ENCODE assay signal across 16 cellular contexts in the genomic region with DNA sequence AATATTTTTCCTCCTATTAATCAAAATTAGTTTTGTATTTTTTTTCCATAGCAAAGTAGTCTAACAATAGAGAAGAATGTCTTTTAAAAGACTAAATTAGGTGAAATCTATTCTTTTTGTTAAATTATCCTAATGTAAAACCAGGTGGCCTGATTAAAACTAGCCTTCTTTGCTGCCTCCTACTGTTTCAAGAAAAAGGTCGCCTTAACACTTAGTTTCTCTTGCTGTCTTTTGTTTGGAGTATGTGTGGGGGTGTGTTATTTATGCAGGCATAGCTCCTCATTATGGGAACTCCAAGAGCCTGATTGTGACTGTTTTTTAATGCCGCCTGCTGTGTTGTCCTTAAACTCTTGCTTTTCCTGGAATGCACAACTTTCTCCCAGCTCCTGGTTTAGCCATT.
DNase-seq lines count a peak whose midpoint lies in the region; TF ChIP-seq lines count a peak whose summit lies in the region.
"Had no signal": no experiment of that assay in that cellular context is flagged by ENCODE, and none has a peak within 500 bp of the region (broad histone marks: within the 10 kb centered on the region; RNA-seq: fewer than 3 reads in every experiment).

No MANE protein-coding gene starts in this region.

- no peak overlapping the region for H3K27ac ChIP-seq in WERI-Rb-1
- H3K27ac ChIP-seq: psoas muscle, SJCRH30 had no signal

- H3K4me3 Mint-ChIP-seq in osteocyte (ENCODE audit: unreplicated experiment), result no peak overlapping the region
- H3K4me3 Mint-ChIP-seq: activated CD4-positive, alpha-beta T cell treated with anti-CD3 and anti-CD28 coated beads, Interleukin-2, amount 10 ng/mL, durations not matched to agents 7 days and 5 days; activated T-cell treated with anti-CD3 and anti-CD28 coated beads, Interleukin-2, amount 50 U/mL, for 24 hours had no signal

- H3K27me3 Mint-ChIP-seq in osteocyte (ENCODE audit: unreplicated experiment), result no peaks in the 10 kb centered on the region
- H3K27me3 Mint-ChIP-seq: activated CD4-positive, alpha-beta T cell treated with anti-CD3 and anti-CD28 coated beads, Interleukin-2, amount 10 ng/mL, durations not matched to agents 7 days and 5 days; activated T-cell treated with anti-CD3 and anti-CD28 coated beads, Interleukin-2, amount 50 U/mL, for 24 hours had no signal

- peaks cover 3% of the 10 kb centered on the region for H3K4me1 Mint-ChIP-seq in osteocyte (ENCODE audit: unreplicated experiment)
- H3K4me1 Mint-ChIP-seq: activated CD4-positive, alpha-beta T cell treated with anti-CD3 and anti-CD28 coated beads, Interleukin-2, amount 10 ng/mL, durations not matched to agents 7 days and 5 days had no signal

- TF ChIP-seq CTCF in WERI-Rb-1 (IDR thresholded peaks at IDR 0.05; ENCODE audit: low read depth, low read length) (0 out of 2 replicates have a peak, but pooled peaks have one; percentile 1), fibroblast of villous mesenchyme (IDR thresholded peaks at IDR 0.05; ENCODE audit: insufficient read depth, low read depth, low read length) (peak; percentile 26), osteocyte (IDR thresholded peaks at IDR 0.05) (peak; percentile 28)

- H3K9me3 ChIP-seq in WERI-Rb-1 (ENCODE audit: severe bottlenecking), result no peaks in the 10 kb centered on the region
- H3K9me3 ChIP-seq: psoas muscle, SJCRH30 had no signal

- H3K36me3 ChIP-seq in H7 (replicated peaks; ENCODE audit: control insufficient read depth, insufficient read depth, low read length), result no peaks in the 10 kb centered on the region
- no peaks in the 10 kb centered on the region for H3K36me3 ChIP-seq in WERI-Rb-1
- H3K36me3 ChIP-seq: SJCRH30 had no signal

- DNase-seq in H7 (peak; percentile 50), WERI-Rb-1 (no peak), fibroblast of villous mesenchyme (ENCODE audit: low read depth) (peak; percentile 63), osteocyte (ENCODE audit: extremely low spot score, unreplicated experiment) (no peak), SKM-1 treated with dmso at 0.1 percent for 144 hours (lab: John Stamatoyannopoulos, UW; ENCODE audit: unreplicated experiment) (no peak), NCI-H187 (lab: John Stamatoyannopoulos, UW) (no peak)
- no peak for DNase-seq in activated CD4-positive, alpha-beta T cell treated with anti-CD3 and anti-CD28 coated beads, Interleukin-2, amount 50 U/mL, for 4 hours
- DNase-seq: activated CD4-positive, alpha-beta T cell treated with anti-CD3 and anti-CD28 coated beads, Interleukin-2, amount 10 ng/mL, durations not matched to agents 7 days and 5 days; activated T-cell treated with anti-CD3 and anti-CD28 coated beads, Interleukin-2, amount 50 U/mL, for 24 hours; central memory CD4-positive, alpha-beta T cell; DMS153; left colon; psoas muscle; SJCRH30; stimulated activated CD4-positive, alpha-beta T cell treated with anti-CD3 and anti-CD28 coated beads, Interleukin-15, amount 100 ng/mL, for 24 hours had no signal

- H3K27me3 ChIP-seq in H7 (ENCODE audit: control insufficient read depth, insufficient read depth, low read length) (no peaks in the 10 kb centered on the region), WERI-Rb-1 (ENCODE audit: insufficient read depth, low read depth, severe bottlenecking) (no peaks in the 10 kb centered on the region)
- H3K27me3 ChIP-seq: SJCRH30 had no signal

- H3K27ac Mint-ChIP-seq in osteocyte (ENCODE audit: unreplicated experiment), result no peak overlapping the region
- H3K27ac Mint-ChIP-seq: activated CD4-positive, alpha-beta T cell treated with anti-CD3 and anti-CD28 coated beads, Interleukin-2, amount 10 ng/mL, durations not matched to agents 7 days and 5 days; activated naive CD4-positive, alpha-beta T cell treated with anti-CD3 and anti-CD28 coated beads, Interleukin-2, amount 50 U/mL, for 72 hours; activated T-cell treated with anti-CD3 and anti-CD28 coated beads, Interleukin-2, amount 50 U/mL, for 24 hours had no signal

- no peaks in the 10 kb centered on the region for H3K9me3 Mint-ChIP-seq in osteocyte (ENCODE audit: unreplicated experiment)
- H3K9me3 Mint-ChIP-seq: activated CD4-positive, alpha-beta T cell treated with anti-CD3 and anti-CD28 coated beads, Interleukin-2, amount 10 ng/mL, durations not matched to agents 7 days and 5 days; activated T-cell treated with anti-CD3 and anti-CD28 coated beads, Interleukin-2, amount 50 U/mL, for 24 hours had no signal

- H3K4me3 ChIP-seq in H7 (ENCODE audit: insufficient read depth, low read depth, low read length) (no peak overlapping the region), WERI-Rb-1 (ENCODE audit: low read depth, low read length) (no peak overlapping the region), fibroblast of villous mesenchyme (ENCODE audit: low read depth, low read length) (no peak overlapping the region)
- H3K4me3 ChIP-seq: psoas muscle, SJCRH30 had no signal

- no peaks in the 10 kb centered on the region for H3K36me3 Mint-ChIP-seq in osteocyte (ENCODE audit: unreplicated experiment)
- H3K36me3 Mint-ChIP-seq: activated naive CD4-positive, alpha-beta T cell treated with anti-CD3 and anti-CD28 coated beads, Interleukin-2, amount 50 U/mL, for 72 hours had no signal

Comparison
In these comparisons a context has a peak if more than half of its experiments do, and no peak if none do; other contexts are left out.
1. DNase-seq: peak in H7 (single experiment) and fibroblast of villous mesenchyme (single experiment); none in WERI-Rb-1 (single experiment), osteocyte (single experiment), SKM-1 treated with dmso at 0.1 percent for 144 hours (single experiment), NCI-H187 (0 of 2) and activated CD4-positive, alpha-beta T cell treated with anti-CD3 and anti-CD28 coated beads, Interleukin-2, amount 50 U/mL, for 4 hours (0 of 2).
2. Peak in every context shown above with its lines, with median percentiles within 50 percentile points of each other: CTCF ChIP-seq.